Comparison of ENCODE assay signal across 25 cellular contexts in genomic region chr1:170407138-170407537, GRCh38.
"Had no signal": no experiment of that assay in that cellular context is flagged by ENCODE, and none has a peak within 500 bp of the region (broad histone marks: within the 10 kb centered on the region; RNA-seq: fewer than 3 reads in every experiment).

No MANE protein-coding gene starts in this region.

- H3K27me3 ChIP-seq: dorsolateral prefrontal cortex, esophagus muscularis mucosa, gastroesophageal sphincter, thyroid gland, upper lobe of right lung had no signal

- H3K4me1 ChIP-seq: thyroid gland, upper lobe of right lung had no signal

- H3K36me3 ChIP-seq: esophagus muscularis mucosa, gastroesophageal sphincter, thyroid gland, upper lobe of right lung had no signal

- DNase-seq: activated CD4-positive, alpha-beta T cell treated with anti-CD3 and anti-CD28 coated beads for 1 hour; activated CD4-positive, alpha-beta T cell treated with anti-CD3 and anti-CD28 coated beads, Interleukin-2, amount 50 U/mL, for 1 hour; activated CD8-positive, alpha-beta T cell treated with anti-CD3 and anti-CD28 coated beads, Interleukin-2, amount 10 ng/mL, durations not matched to agents 7 days and 5 days; activated gamma-delta T cell; activated naive CD4-positive, alpha-beta T cell treated with anti-CD3 and anti-CD28 coated beads, Interleukin-2, amount 50 U/mL, for 16 hours; activated naive CD8-positive, alpha-beta T cell treated with anti-CD3 and anti-CD28 coated beads, Interleukin-2, amount 50 U/mL, for 24 hours; aorta; central memory CD4-positive, alpha-beta T cell; dorsolateral prefrontal cortex; effector memory CD8-positive, alpha-beta T cell; head of caudate nucleus; hypothalamus; mesendoderm; mucosa of descending colon; nephron progenitor cell; nucleus accumbens; retina; stimulated activated CD4-positive, alpha-beta T cell treated with anti-CD3 and anti-CD28 coated beads, Interleukin-12 subunit alpha, Interleukin-12 subunit beta, amount 100 ng/mL, for 4 hours; stimulated activated CD4-positive, alpha-beta T cell treated with anti-CD3 and anti-CD28 coated beads, Interleukin-4, amount 100 ng/mL, for 4 hours; substantia nigra; T-cell; thyroid gland; upper lobe of right lung had no signal

- H3K27ac ChIP-seq: dorsolateral prefrontal cortex, esophagus muscularis mucosa, gastroesophageal sphincter, thyroid gland, upper lobe of right lung had no signal

- ATAC-seq: activated CD8-positive, alpha-beta T cell treated with anti-CD3 and anti-CD28 coated beads, Interleukin-2, amount 10 ng/mL, durations not matched to agents 7 days and 5 days; activated naive CD8-positive, alpha-beta T cell treated with anti-CD3 and anti-CD28 coated beads, Interleukin-2, amount 50 U/mL, for 24 hours; effector memory CD8-positive, alpha-beta T cell; gastroesophageal sphincter; mucosa of descending colon; T-cell; upper lobe of right lung had no signal

- H3K4me3 ChIP-seq: dorsolateral prefrontal cortex, esophagus muscularis mucosa, gastroesophageal sphincter, mucosa of descending colon, thyroid gland, upper lobe of right lung had no signal

- H3K9me3 ChIP-seq: esophagus muscularis mucosa, gastroesophageal sphincter, mucosa of descending colon, thyroid gland, upper lobe of right lung had no signal
